8 cellular contexts compared by ENCODE assay signal in the genomic region with DNA sequence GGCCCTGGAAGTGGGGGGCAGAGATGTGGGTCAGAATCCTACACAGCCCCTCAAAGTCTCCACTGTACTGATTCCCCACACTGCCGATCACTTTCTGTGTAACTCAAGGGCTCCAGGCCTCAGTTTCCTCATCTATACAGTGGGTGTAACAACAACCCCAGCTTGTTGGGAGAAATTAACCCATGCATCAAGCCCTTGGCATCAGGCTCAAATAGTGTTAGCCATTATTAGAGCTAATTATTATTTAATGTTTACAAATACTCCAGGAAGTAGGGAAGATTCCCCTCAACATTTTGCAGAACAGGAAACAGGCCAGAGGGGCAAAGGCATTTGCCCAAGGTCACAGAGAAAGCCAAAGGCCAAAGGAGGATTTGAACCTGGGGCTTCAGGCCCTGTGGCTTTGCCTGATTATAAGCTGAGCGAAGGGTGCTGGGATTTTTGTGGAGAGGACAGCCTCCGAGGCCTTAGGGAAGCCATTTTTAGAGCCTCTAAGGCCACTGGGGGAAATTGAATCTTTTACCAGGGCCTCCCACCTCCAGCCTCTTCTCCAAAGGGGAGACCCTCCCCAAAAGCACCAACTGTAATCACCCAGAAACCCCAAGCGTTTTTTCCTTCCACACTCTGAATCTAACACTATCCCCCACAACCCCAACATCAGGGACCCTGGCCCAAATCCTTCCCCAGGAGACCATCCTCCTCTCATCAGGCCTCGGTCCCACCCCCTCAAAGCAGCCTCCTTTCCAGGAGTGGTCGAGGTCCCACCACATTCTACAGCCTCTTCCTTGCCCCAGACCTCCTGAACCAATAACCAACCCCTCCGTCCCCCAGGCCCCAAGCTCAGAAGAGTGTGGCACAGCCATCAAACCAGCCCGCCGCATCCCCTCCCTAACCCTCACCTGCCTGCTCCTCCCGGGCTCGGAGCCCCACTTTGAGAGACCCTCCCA. TPM values are rescaled to one million over a fixed set of nuclear protein-coding genes. Genes with fewer than 3 reads are reported as not detected.
DNase-seq lines count a peak whose midpoint lies in the region; ATAC-seq and TF ChIP-seq lines count a peak whose summit lies in the region.

No MANE protein-coding gene starts in this region.

- H3K27me3 ChIP-seq in BE2C = no peaks in the 10 kb centered on the region

- peak overlapping the region; percentile 61 for H3K4me3 ChIP-seq in BE2C (ENCODE audit: low read depth, low read length)
- peak overlapping the region; percentile 76 for H3K4me3 ChIP-seq in LNCaP clone FGC (ENCODE audit: low read depth, low read length)
- peak overlapping the region; percentile 69 to 86 for H3K4me3 ChIP-seq in cardiac fibroblast (replicated peaks in 1 of 2; ENCODE audit: low read depth in 2 of 2, low read length in 2 of 2)
- H3K4me3 ChIP-seq in mucosa of descending colon = peak overlapping the region; percentile 63

- H3K4me1 ChIP-seq in BE2C (peaks cover 5% of the 10 kb centered on the region), mucosa of descending colon (ENCODE audit: low read depth) (peaks cover 11% of the 10 kb centered on the region)

- H3K36me3 ChIP-seq in BE2C = peaks cover 28% of the 10 kb centered on the region
- H3K36me3 ChIP-seq in mucosa of descending colon (ENCODE audit: low read depth) = no peaks in the 10 kb centered on the region

- H3K9me3 ChIP-seq in BE2C = no peaks in the 10 kb centered on the region
- H3K9me3 ChIP-seq in mucosa of descending colon = no peaks in the 10 kb centered on the region

- peak; percentile 25 for DNase-seq in BE2C
- no peak for DNase-seq in LNCaP clone FGC (ENCODE audit: low read depth)
- DNase-seq in cardiac fibroblast (ENCODE audit: low read depth in 2 of 2) = peak; percentile 14 to 21
- no peak for DNase-seq in mucosa of descending colon
- DNase-seq in stimulated activated CD4-positive, alpha-beta T cell treated with anti-CD3 and anti-CD28 coated beads, Interleukin-2, amount 100 ng/mL, for 48 hours = no peak

- no peak for ATAC-seq in mucosa of descending colon
- ATAC-seq in GM18517 (IDR thresholded peaks at IDR 0.05; ENCODE audit: unreplicated experiment) = no peak
- no peak for ATAC-seq in HG02885 (IDR thresholded peaks at IDR 0.05; ENCODE audit: poor library complexity, unreplicated experiment)
- no peak for ATAC-seq in GM21367 (IDR thresholded peaks at IDR 0.05; ENCODE audit: unreplicated experiment)

- intact Hi-C loops in mucosa of descending colon (cut with DNase I, micrococcal nuclease) = no loop called here

- TF ChIP-seq CTCF in BE2C (IDR thresholded peaks at IDR 0.05; ENCODE audit: low read depth, low read length) (no peak), LNCaP clone FGC (IDR thresholded peaks at IDR 0.05; ENCODE audit: control insufficient read depth, extremely low read depth, insufficient read depth) (no peak), cardiac fibroblast (IDR thresholded peaks at IDR 0.05; ENCODE audit: low read depth, low read length) (no peak), mucosa of descending colon (IDR thresholded peaks at IDR 0.05) (no peak)

RNA-seq across cellular contexts. Expression of gene FKBP8, which starts 1.1 kb away (rescaled TPM):
- polyA plus RNA-seq in BE2C (2012; ENCODE audit: insufficient read depth, insufficient read length, low read depth) = 511 TPM
- 100 to 1,000 TPM; 152 to 256 (median 162) TPM for total RNA-seq in mucosa of descending colon

RNA-seq across cellular contexts. Expression of gene KXD1, which starts 15.4 kb away (rescaled TPM):
- polyA plus RNA-seq in BE2C (2012; ENCODE audit: insufficient read depth, insufficient read length, low read depth) = 231 TPM
- 10 to 100 TPM; 63.2 to 76.9 (median 68.8) TPM for total RNA-seq in mucosa of descending colon

RNA-seq across cellular contexts. Expression of gene ELL, which starts 20.4 kb away (rescaled TPM):
- 25.9 TPM for polyA plus RNA-seq in BE2C (2012; ENCODE audit: insufficient read depth, insufficient read length, low read depth)
- 10 to 100 TPM; 17.8 to 21.6 (median 18.9) TPM for total RNA-seq in mucosa of descending colon

RNA-seq across cellular contexts. Expression of gene UBA52, which starts 29.4 kb away (rescaled TPM):
- 2,272 TPM for polyA plus RNA-seq in BE2C (2012; ENCODE audit: insufficient read depth, insufficient read length, low read depth)
- total RNA-seq in mucosa of descending colon = 100 to 1,000 TPM; 771 to 910 (median 811) TPM

RNA-seq across cellular contexts. Expression of gene REX1BD, which starts 46.3 kb away (rescaled TPM):
- 178 TPM for polyA plus RNA-seq in BE2C (2012; ENCODE audit: insufficient read depth, insufficient read length, low read depth)
- total RNA-seq in mucosa of descending colon = 10 to 100 TPM; 48.2 to 55.4 (median 49.3) TPM

Comparison
In these comparisons a context has a peak if more than half of its experiments do, and no peak if none do; other contexts are left out.
1. DNase-seq: peak in BE2C (single experiment) and cardiac fibroblast (2 of 2); none in LNCaP clone FGC (single experiment), mucosa of descending colon (0 of 3) and stimulated activated CD4-positive, alpha-beta T cell treated with anti-CD3 and anti-CD28 coated beads, Interleukin-2, amount 100 ng/mL, for 48 hours (0 of 2).
2. Peak in every context shown above with its lines, with median percentiles within 50 percentile points of each other: H3K4me3 ChIP-seq.